Comparison of ENCODE assay signal across 10 cellular contexts in the genomic region with DNA sequence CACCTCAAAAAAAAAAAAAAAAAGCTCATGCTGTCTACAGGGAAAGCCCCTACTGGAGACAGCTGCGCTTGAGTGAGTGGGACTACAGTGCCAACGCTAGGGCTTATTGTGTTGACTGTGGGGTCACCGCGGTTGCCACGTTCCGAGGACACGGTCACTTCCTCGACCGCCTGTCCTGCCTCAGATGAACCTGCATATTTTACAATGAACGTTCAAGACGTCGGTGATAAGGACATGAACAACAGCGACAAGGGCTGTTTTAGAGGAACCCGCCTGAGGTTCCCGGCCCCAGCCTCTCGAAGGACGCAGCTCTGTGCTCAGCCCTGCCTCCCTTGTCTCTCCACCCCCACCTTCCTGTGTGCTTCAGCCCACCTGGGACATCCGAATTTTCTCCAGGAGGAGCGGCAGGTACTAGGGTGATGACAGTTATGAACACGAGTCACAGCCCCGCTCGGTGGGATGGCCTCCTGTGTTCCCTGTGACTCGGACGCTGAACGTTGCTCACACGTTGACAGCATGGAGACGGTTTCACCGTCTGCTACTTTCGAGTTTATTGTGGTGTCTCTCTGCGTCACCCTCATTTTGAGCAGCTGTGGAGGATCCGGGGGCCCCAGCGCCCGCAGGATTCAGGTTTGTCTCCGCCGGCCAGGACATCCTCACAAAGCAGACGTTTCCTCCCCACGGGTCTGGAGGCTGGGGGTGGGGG. TPM values are rescaled to one million over a fixed set of nuclear protein-coding genes. Genes with fewer than 3 reads are reported as not detected.
DNase-seq lines count a peak whose midpoint lies in the region; ATAC-seq and TF ChIP-seq lines count a peak whose summit lies in the region.
"Had no signal": no experiment of that assay in that cellular context is flagged by ENCODE, and none has a peak within 500 bp of the region (broad histone marks: within the 10 kb centered on the region; RNA-seq: fewer than 3 reads in every experiment).

No MANE protein-coding gene starts in this region.

- peaks cover 29% of the 10 kb centered on the region for H3K4me1 Mint-ChIP-seq in activated CD8-positive, alpha-beta memory T cell treated with anti-CD3 and anti-CD28 coated beads, Interleukin-2, amount 10 ng/mL, durations not matched to agents 7 days and 5 days

- in situ Hi-C loops in HAP-1 (cut with MboI; ENCODE audit: low sequenced_read_pairs): no loop called here

- H3K4me3 Mint-ChIP-seq in activated CD8-positive, alpha-beta memory T cell treated with anti-CD3 and anti-CD28 coated beads, Interleukin-2, amount 10 ng/mL, durations not matched to agents 7 days and 5 days: peak overlapping the region; percentile 66

- peak; percentile 85 for DNase-seq in GM10266 (ENCODE audit: extremely low spot score)
- peak; percentile 84 for DNase-seq in activated CD8-positive, alpha-beta memory T cell treated with anti-CD3 and anti-CD28 coated beads, Interleukin-2, amount 10 ng/mL, durations not matched to agents 7 days and 5 days
- peak; percentile 77 for DNase-seq in myocyte (ENCODE audit: low read depth)
- DNase-seq in DMS 273 (lab: John Stamatoyannopoulos, UW; ENCODE audit: unreplicated experiment): no peak
- no peak for DNase-seq in NCI-H1436 (lab: John Stamatoyannopoulos, UW)
- no peak for DNase-seq in HAP-1 (ENCODE audit: low spot score in 2 of 2)

- CTCF ChIA-PET in activated CD8-positive, alpha-beta memory T cell treated with anti-CD3 and anti-CD28 coated beads, Interleukin-2, amount 10 ng/mL, durations not matched to agents 7 days and 5 days (lab: Charles Lee): interaction anchor here (1.0 to 4.7 kb wide), 7 partner anchors 11 to 243 kb away, joined by 3 to 30 read pairs (median 3); no protein-coding TSS in a partner anchor

- H3K27me3 ChIP-seq in HAP-1 (ENCODE audit: low read depth): no peaks in the 10 kb centered on the region
- H3K27me3 ChIP-seq: body of pancreas had no signal

- no peaks in the 10 kb centered on the region for H3K36me3 ChIP-seq in HAP-1 (replicated peaks)

- peak; percentile 67 for ATAC-seq in HG03066 (IDR thresholded peaks at IDR 0.05; ENCODE audit: low read depth, unreplicated experiment)
- ATAC-seq in activated CD8-positive, alpha-beta memory T cell treated with anti-CD3 and anti-CD28 coated beads, Interleukin-2, amount 10 ng/mL, durations not matched to agents 7 days and 5 days: peak; percentile 92
- ATAC-seq in GM18870 (IDR thresholded peaks at IDR 0.05; ENCODE audit: unreplicated experiment): no peak
- ATAC-seq: body of pancreas had no signal

- H3K27me3 Mint-ChIP-seq in activated CD8-positive, alpha-beta memory T cell treated with anti-CD3 and anti-CD28 coated beads, Interleukin-2, amount 10 ng/mL, durations not matched to agents 7 days and 5 days: peaks cover 32% of the 10 kb centered on the region

- no peaks in the 10 kb centered on the region for H3K9me3 Mint-ChIP-seq in activated CD8-positive, alpha-beta memory T cell treated with anti-CD3 and anti-CD28 coated beads, Interleukin-2, amount 10 ng/mL, durations not matched to agents 7 days and 5 days (ENCODE audit: low read depth)

- H3K4me1 ChIP-seq in HAP-1: no peaks in the 10 kb centered on the region

- H3K9me3 ChIP-seq in HAP-1: no peaks in the 10 kb centered on the region
- H3K9me3 ChIP-seq: body of pancreas had no signal

- no peaks in the 10 kb centered on the region for H3K36me3 Mint-ChIP-seq in activated CD8-positive, alpha-beta memory T cell treated with anti-CD3 and anti-CD28 coated beads, Interleukin-2, amount 10 ng/mL, durations not matched to agents 7 days and 5 days

- no peak for TF ChIP-seq CTCF in GM10266 (IDR thresholded peaks at IDR 0.05; ENCODE audit: control insufficient read depth, insufficient read depth, low read depth, missing control alignments)

- H3K4me3 ChIP-seq in HAP-1: no peak overlapping the region
- H3K4me3 ChIP-seq: body of pancreas, skin epidermis had no signal

- H3K27ac Mint-ChIP-seq in activated CD8-positive, alpha-beta memory T cell treated with anti-CD3 and anti-CD28 coated beads, Interleukin-2, amount 10 ng/mL, durations not matched to agents 7 days and 5 days: peak overlapping the region; percentile 81

RNA-seq across cellular contexts. Expression of a gene that starts 11.3 kb away (rescaled TPM):
- total RNA-seq in activated CD8-positive, alpha-beta memory T cell treated with anti-CD3 and anti-CD28 coated beads, Interleukin-2, amount 10 ng/mL, durations not matched to agents 7 days and 5 days: not detected
- total RNA-seq in myocyte: not detected in 2 replicates
- polyA plus RNA-seq in myocyte (2012): 0.28 TPM

RNA-seq across cellular contexts. Expression of a gene that starts 13.9 kb away (rescaled TPM):
- 10 to 100 TPM; 16.9 to 20.5 TPM for total RNA-seq in activated CD8-positive, alpha-beta memory T cell treated with anti-CD3 and anti-CD28 coated beads, Interleukin-2, amount 10 ng/mL, durations not matched to agents 7 days and 5 days
- total RNA-seq in myocyte: 21.3 and 35.5 TPM in 2 replicates
- polyA plus RNA-seq in myocyte (2012): 37.0 TPM

RNA-seq across cellular contexts. Expression of a gene that starts 38.4 kb away (rescaled TPM):
- 1 to 10 TPM in 1 of 2 experiments, under 1 TPM in 1; 0.29 to 1.1 TPM for total RNA-seq in activated CD8-positive, alpha-beta memory T cell treated with anti-CD3 and anti-CD28 coated beads, Interleukin-2, amount 10 ng/mL, durations not matched to agents 7 days and 5 days
- total RNA-seq in myocyte: 6.0 and 7.0 TPM in 2 replicates
- 4.5 TPM for polyA plus RNA-seq in myocyte (2012)

RNA-seq across cellular contexts. Expression of a gene that starts 41.6 kb away (rescaled TPM):
- total RNA-seq in activated CD8-positive, alpha-beta memory T cell treated with anti-CD3 and anti-CD28 coated beads, Interleukin-2, amount 10 ng/mL, durations not matched to agents 7 days and 5 days: under 1 TPM in 1 of 2 experiments, not detected in 1; 0.68 TPM
- total RNA-seq in myocyte: not detected in 2 replicates
- polyA plus RNA-seq in myocyte (2012): not detected

RNA-seq across cellular contexts. Expression of a gene that starts 47.2 kb away (rescaled TPM):
- not detected for total RNA-seq in activated CD8-positive, alpha-beta memory T cell treated with anti-CD3 and anti-CD28 coated beads, Interleukin-2, amount 10 ng/mL, durations not matched to agents 7 days and 5 days
- total RNA-seq in myocyte: not detected in 2 replicates
- not detected for polyA plus RNA-seq in myocyte (2012)
- total RNA-seq: body of pancreas had no signal

Comparison
In these comparisons a context has a peak if more than half of its experiments do, and no peak if none do; other contexts are left out.
1. DNase-seq: peak in GM10266 (single experiment), activated CD8-positive, alpha-beta memory T cell treated with anti-CD3 and anti-CD28 coated beads, Interleukin-2, amount 10 ng/mL, durations not matched to agents 7 days and 5 days (single experiment) and myocyte (single experiment); none in DMS 273 (single experiment), NCI-H1436 (single experiment) and HAP-1 (0 of 2).